Comparison of ENCODE assay signal across 14 cellular contexts in genomic region chr21:45989355-45990048, GRCh38. TPM values are rescaled to one million over a fixed set of nuclear protein-coding genes. Genes with fewer than 3 reads are reported as not detected.
A peak's percentile ranks its signal among the peaks of the same experiment; 100 is the strongest.
DNase-seq lines count a peak whose midpoint lies in the region; ATAC-seq and TF ChIP-seq lines count a peak whose summit lies in the region.
"Had no signal": no experiment of that assay in that cellular context is flagged by ENCODE, and none has a peak within 500 bp of the region (broad histone marks: within the 10 kb centered on the region; RNA-seq: fewer than 3 reads in every experiment).

No MANE protein-coding gene starts in this region.

- H3K4me1 ChIP-seq in osteoblast (ENCODE audit: insufficient read depth, low read length) = peaks cover 8% of the 10 kb centered on the region
- peaks cover 4 to 10% (median 7%) of the 10 kb centered on the region in 4 donors for H3K4me1 ChIP-seq in transverse colon
- H3K4me1 ChIP-seq: Caco-2 had no signal

- no peak overlapping the region for H3K4me2 ChIP-seq in osteoblast (ENCODE audit: insufficient read depth, low read length)

- ATAC-seq in Right ventricle myocardium inferior (no peak), Right ventricle myocardium superior (ENCODE audit: poor library complexity) (no peak), GM19328 (IDR thresholded peaks at IDR 0.05; ENCODE audit: unreplicated experiment) (no peak)
- ATAC-seq: stimulated activated naive B cell treated with anti-CD40 and anti-IgM and Interleukin-4, amounts not matched to agents 10 μg/mL and 1 μg/mL and 100 μg/mL, for 72 hours had no signal

- in situ Hi-C loops in transverse colon (cut with MboI; ENCODE audit: low pct_ligation_motif_present in 1 of 4, low pct_unique_long_range_greater_than_20kb in 1 of 4, low sequenced_read_pairs in 3 of 4) = no loop called here

- no peaks in the 10 kb centered on the region for H3K27me3 ChIP-seq in osteoblast (ENCODE audit: insufficient read depth, low read length)
- no peaks in the 10 kb centered on the region for H3K27me3 ChIP-seq in transverse colon

- H4K20me1 ChIP-seq in osteoblast (ENCODE audit: insufficient read depth, low read length) = peaks cover 15% of the 10 kb centered on the region

- TF ChIP-seq CTCF in endothelial cell (IDR thresholded peaks at IDR 0.05; ENCODE audit: unreplicated experiment) = no peak
- no peak for TF ChIP-seq CTCF in osteoblast (IDR thresholded peaks at IDR 0.05; ENCODE audit: extremely low read depth, low read depth, low read length)
- no peak for TF ChIP-seq CTCF in transverse colon (IDR thresholded peaks at IDR 0.05)

- H3K27ac Mint-ChIP-seq in endothelial cell (ENCODE audit: unreplicated experiment) = no peak overlapping the region
- H3K27ac Mint-ChIP-seq: memory B cell; stimulated activated naive B cell treated with anti-CD40 and anti-IgM and Interleukin-4, amounts not matched to agents 10 μg/mL and 1 μg/mL and 100 μg/mL, for 72 hours had no signal

- H3K79me2 ChIP-seq in osteoblast (ENCODE audit: insufficient read depth, low read length) = peaks cover 91% of the 10 kb centered on the region

- TF ChIP-seq POLR2A in transverse colon (IDR thresholded peaks at IDR 0.05) = no peak

- H3K36me3 ChIP-seq in osteoblast (ENCODE audit: insufficient read depth, low read length) = peaks cover 89% of the 10 kb centered on the region
- H3K36me3 ChIP-seq in transverse colon = no peaks in the 10 kb centered on the region

- H3K4me1 Mint-ChIP-seq in endothelial cell (ENCODE audit: unreplicated experiment) = no peaks in the 10 kb centered on the region
- H3K4me1 Mint-ChIP-seq: stimulated activated naive B cell treated with anti-CD40 and anti-IgM and Interleukin-4, amounts not matched to agents 10 μg/mL and 1 μg/mL and 100 μg/mL, for 72 hours had no signal

- peaks cover 8% of the 10 kb centered on the region for H3K27me3 Mint-ChIP-seq in endothelial cell (ENCODE audit: unreplicated experiment)

- H3K9me3 ChIP-seq in osteoblast (ENCODE audit: low read depth, low read length) = no peaks in the 10 kb centered on the region
- no peaks in the 10 kb centered on the region for H3K9me3 ChIP-seq in transverse colon
- H3K9me3 ChIP-seq: Caco-2 had no signal

- no peaks in the 10 kb centered on the region for H3K9me3 Mint-ChIP-seq in endothelial cell (ENCODE audit: unreplicated experiment)
- H3K9me3 Mint-ChIP-seq: neural crest cell had no signal

- H3K27ac ChIP-seq in osteoblast (ENCODE audit: low read depth, low read length) = no peak overlapping the region
- peak overlapping the region; percentile 10 to 86 (median 32) for H3K27ac ChIP-seq in transverse colon

- H3K4me3 ChIP-seq in osteoblast (ENCODE audit: insufficient read depth, low read length) (no peak overlapping the region), transverse colon (no peak overlapping the region)

- no peak overlapping the region for H3K4me3 Mint-ChIP-seq in endothelial cell (ENCODE audit: unreplicated experiment)
- H3K4me3 Mint-ChIP-seq: memory B cell; neural crest cell; stimulated activated naive B cell treated with anti-CD40 and anti-IgM and Interleukin-4, amounts not matched to agents 10 μg/mL and 1 μg/mL and 100 μg/mL, for 72 hours had no signal

- TF ChIP-seq EP300 in transverse colon (IDR thresholded peaks at IDR 0.05; ENCODE audit: low read depth) = no peak

- DNase-seq in Right ventricle myocardium inferior (ENCODE audit: missing footprints) (peak; percentile 63), Right ventricle myocardium superior (no peak), endothelial cell (ENCODE audit: low spot score) (peak; percentile 3), osteoblast (ENCODE audit: insufficient read length, low spot score, missing footprints) (peak; percentile 89), transverse colon (no peak), Ammon's horn (ENCODE audit: low spot score) (no peak)
- no peak for DNase-seq in activated CD4-positive, CD25-positive, alpha-beta regulatory T cell treated with anti-CD3 and anti-CD28 coated beads, Interleukin-2, amount 50 U/mL, for 72 hours
- DNase-seq: amniotic stem cell; NCI-H69; stimulated activated naive B cell treated with anti-CD40 and anti-IgM and Interleukin-4, amounts not matched to agents 10 μg/mL and 1 μg/mL and 100 μg/mL, for 72 hours had no signal

- WGBS in transverse colon (ENCODE audit: low coverage in 1 of 2), 2 donors = 84% methylated on average over 27 of the region's 32 CpGs; no CpG with 5 or more reads in 1 of the 2 donors

- H2AFZ ChIP-seq in osteoblast (ENCODE audit: low read length) = no peak overlapping the region

- peaks cover 9% of the 10 kb centered on the region for H3K36me3 Mint-ChIP-seq in endothelial cell (ENCODE audit: low read depth, unreplicated experiment)
- H3K36me3 Mint-ChIP-seq: memory B cell; stimulated activated naive B cell treated with anti-CD40 and anti-IgM and Interleukin-4, amounts not matched to agents 10 μg/mL and 1 μg/mL and 100 μg/mL, for 72 hours had no signal

- intact Hi-C loops in Right ventricle myocardium inferior (cut with DNase I) = no loop called here
- intact Hi-C loops in Right ventricle myocardium superior (cut with DNase I) = loop anchor here (10.0 kb wide), 1 partner anchor 65 kb away; no protein-coding TSS in a partner anchor
- intact Hi-C loops in transverse colon (cut with DNase I; ENCODE audit: low total_unique reads) = no loop called here

RNA-seq across cellular contexts. Expression of gene COL6A1, which starts 7.9 kb away (rescaled TPM):
- total RNA-seq in Right ventricle myocardium inferior (228 TPM), Right ventricle myocardium superior (173 TPM), endothelial cell (ENCODE audit: unreplicated experiment) (65.5 TPM), osteoblast (1,531 and 1,612 TPM in 2 replicates), transverse colon (100 to 1,000 TPM; 166 to 580 (median 346) TPM)

Comparison
In these comparisons a context has a peak if more than half of its experiments do, and no peak if none do; other contexts are left out.
1. DNase-seq: peak in Right ventricle myocardium inferior (single experiment), endothelial cell (single experiment) and osteoblast (single experiment); none in Right ventricle myocardium superior (single experiment), transverse colon (single experiment), Ammon's horn (single experiment) and activated CD4-positive, CD25-positive, alpha-beta regulatory T cell treated with anti-CD3 and anti-CD28 coated beads, Interleukin-2, amount 50 U/mL, for 72 hours (single experiment).